19 cellular contexts compared by ENCODE assay signal in genomic region chr1:28451011-28451410, GRCh38. TPM values are rescaled to one million over a fixed set of nuclear protein-coding genes. Genes with fewer than 3 reads are reported as not detected.
DNase-seq lines count a peak whose midpoint lies in the region; ATAC-seq and TF ChIP-seq lines count a peak whose summit lies in the region.
"Had no signal": no experiment of that assay in that cellular context is flagged by ENCODE, and none has a peak within 500 bp of the region (broad histone marks: within the 10 kb centered on the region; RNA-seq: fewer than 3 reads in every experiment).

No MANE protein-coding gene starts in this region.

- no peaks in the 10 kb centered on the region for H3K9me3 Mint-ChIP-seq in activated CD8-positive, alpha-beta memory T cell treated with anti-CD3 and anti-CD28 coated beads, Interleukin-2, amount 10 ng/mL, durations not matched to agents 7 days and 5 days (ENCODE audit: low read depth)
- H3K9me3 Mint-ChIP-seq in WTC11 (no peaks in the 10 kb centered on the region), osteocyte (ENCODE audit: unreplicated experiment) (no peaks in the 10 kb centered on the region)
- H3K9me3 Mint-ChIP-seq: CD4-positive, alpha-beta T cell had no signal

- TF ChIP-seq CTCF in WTC11 (IDR thresholded peaks at IDR 0.05): no peak
- no peak for TF ChIP-seq CTCF in osteocyte (IDR thresholded peaks at IDR 0.05)

- peaks cover 1% of the 10 kb centered on the region for H3K36me3 Mint-ChIP-seq in activated CD8-positive, alpha-beta memory T cell treated with anti-CD3 and anti-CD28 coated beads, Interleukin-2, amount 10 ng/mL, durations not matched to agents 7 days and 5 days
- H3K36me3 Mint-ChIP-seq in WTC11: peaks cover 6% of the 10 kb centered on the region
- peaks cover 5% of the 10 kb centered on the region for H3K36me3 Mint-ChIP-seq in osteocyte (ENCODE audit: unreplicated experiment)

- H3K27me3 Mint-ChIP-seq in activated CD8-positive, alpha-beta memory T cell treated with anti-CD3 and anti-CD28 coated beads, Interleukin-2, amount 10 ng/mL, durations not matched to agents 7 days and 5 days: no peaks in the 10 kb centered on the region
- H3K27me3 Mint-ChIP-seq in WTC11 (ENCODE audit: low read depth) (no peaks in the 10 kb centered on the region), osteocyte (ENCODE audit: unreplicated experiment) (no peaks in the 10 kb centered on the region)
- H3K27me3 Mint-ChIP-seq: CD4-positive, alpha-beta T cell had no signal

- H3K9me3 ChIP-seq in KOPT-K1 (ENCODE audit: insufficient read depth, low read length, poor library complexity, severe bottlenecking): no peaks in the 10 kb centered on the region
- H3K9me3 ChIP-seq: MG63, Peyer's patch had no signal

- peak overlapping the region; percentile 68 for H3K27ac Mint-ChIP-seq in activated CD8-positive, alpha-beta memory T cell treated with anti-CD3 and anti-CD28 coated beads, Interleukin-2, amount 10 ng/mL, durations not matched to agents 7 days and 5 days
- H3K27ac Mint-ChIP-seq in WTC11: peak overlapping the region; percentile 49; the same call in 1 of the 2 replicates
- peak overlapping the region; percentile 35 for H3K27ac Mint-ChIP-seq in osteocyte (ENCODE audit: unreplicated experiment)

- ATAC-seq in activated CD8-positive, alpha-beta memory T cell treated with anti-CD3 and anti-CD28 coated beads, Interleukin-2, amount 10 ng/mL, durations not matched to agents 7 days and 5 days: no peak
- no peak for ATAC-seq in WTC11
- ATAC-seq: HCT116 had no signal

- DNase-seq in activated CD8-positive, alpha-beta memory T cell treated with anti-CD3 and anti-CD28 coated beads, Interleukin-2, amount 10 ng/mL, durations not matched to agents 7 days and 5 days: no peak
- DNase-seq in activated CD8-positive, alpha-beta memory T cell treated with anti-CD3 and anti-CD28 coated beads, Interleukin-2, amount 50 U/mL, for 48 hours: no peak
- DNase-seq in WTC11 (ENCODE audit: low spot score) (no peak), osteocyte (ENCODE audit: extremely low spot score, unreplicated experiment) (no peak), SHP77 (lab: John Stamatoyannopoulos, UW) (no peak)
- DNase-seq in stimulated activated CD4-positive, alpha-beta T cell treated with anti-CD3 and anti-CD28 coated beads, Interleukin-15, amount 100 ng/mL, for 24 hours: no peak
- DNase-seq: CD4-positive, alpha-beta T cell; COR-L47; DMS79; KG1; MG63; NCI-H1048; NCI-H1417 treated with DMSO at 0.1 percent for 48 hours; NCI-H187; NCI-H446; NCI-H526; Peyer's patch had no signal

- peaks cover 30% of the 10 kb centered on the region for H3K4me1 Mint-ChIP-seq in activated CD8-positive, alpha-beta memory T cell treated with anti-CD3 and anti-CD28 coated beads, Interleukin-2, amount 10 ng/mL, durations not matched to agents 7 days and 5 days
- H3K4me1 Mint-ChIP-seq in WTC11 (peaks cover 8% of the 10 kb centered on the region), osteocyte (ENCODE audit: unreplicated experiment) (peaks cover 28% of the 10 kb centered on the region)

- H3K4me3 Mint-ChIP-seq in activated CD8-positive, alpha-beta memory T cell treated with anti-CD3 and anti-CD28 coated beads, Interleukin-2, amount 10 ng/mL, durations not matched to agents 7 days and 5 days: no peak overlapping the region
- no peak overlapping the region for H3K4me3 Mint-ChIP-seq in WTC11
- H3K4me3 Mint-ChIP-seq in osteocyte (ENCODE audit: unreplicated experiment): no peak overlapping the region
- H3K4me3 Mint-ChIP-seq: CD4-positive, alpha-beta T cell had no signal

- H3K36me3 ChIP-seq in KOPT-K1 (ENCODE audit: insufficient read depth, low read length): peaks cover 17% of the 10 kb centered on the region; the same call in 1 of the 2 replicates

- POLR2A ChIA-PET in WTC11 (lab: Charles Lee): interaction anchor here (0.6 kb wide), 1 partner anchor 82 kb away, joined by 3 read pairs; no protein-coding TSS in a partner anchor

- CTCF ChIA-PET in activated CD8-positive, alpha-beta memory T cell treated with anti-CD3 and anti-CD28 coated beads, Interleukin-2, amount 10 ng/mL, durations not matched to agents 7 days and 5 days (lab: Charles Lee): no interaction called here
- CTCF ChIA-PET in WTC11 (lab: Charles Lee): no interaction called here

- H3K27ac ChIP-seq in KOPT-K1 (ENCODE audit: low read depth, low read length, poor library complexity, severe bottlenecking): peak overlapping the region; percentile 57
- H3K27ac ChIP-seq: Peyer's patch had no signal

TF ChIP-seq in WTC11, 78 proteins besides CTCF, POLR2A, EP300 and RAD21:
- TF ChIP-seq ZNF423 (CRISPR knock-in tag; IDR thresholded peaks at IDR 0.05): no peak
- no peak for TF ChIP-seq ZNF121 (CRISPR knock-in tag; IDR thresholded peaks at IDR 0.05)
- no peak for TF ChIP-seq AFF4 (CRISPR knock-in tag; IDR thresholded peaks at IDR 0.05; ENCODE audit: borderline replicate concordance)
- TF ChIP-seq FOXK1 (CRISPR knock-in tag; IDR thresholded peaks at IDR 0.05): no peak
- no peak for TF ChIP-seq ATF6 (CRISPR knock-in tag; IDR thresholded peaks at IDR 0.05)
- no peak for TF ChIP-seq PREB (CRISPR knock-in tag; IDR thresholded peaks at IDR 0.05; ENCODE audit: borderline replicate concordance)
- TF ChIP-seq RORB (CRISPR knock-in tag; IDR thresholded peaks at IDR 0.05): no peak
- no peak for TF ChIP-seq CREB1 (CRISPR knock-in tag; IDR thresholded peaks at IDR 0.05)

RNA-seq across cellular contexts. Expression of gene RCC1, which starts 54.8 kb away (rescaled TPM):
- 10 to 100 TPM; 61.4 to 77.6 TPM for total RNA-seq in activated CD8-positive, alpha-beta memory T cell treated with anti-CD3 and anti-CD28 coated beads, Interleukin-2, amount 10 ng/mL, durations not matched to agents 7 days and 5 days
- total RNA-seq in WTC11 (2021) (93.2 to 103 TPM (median 98.2 TPM) in 3 replicates), osteocyte (22.9 and 25.0 TPM in 2 replicates)
